21 cellular contexts compared by ENCODE assay signal in the genomic region with DNA sequence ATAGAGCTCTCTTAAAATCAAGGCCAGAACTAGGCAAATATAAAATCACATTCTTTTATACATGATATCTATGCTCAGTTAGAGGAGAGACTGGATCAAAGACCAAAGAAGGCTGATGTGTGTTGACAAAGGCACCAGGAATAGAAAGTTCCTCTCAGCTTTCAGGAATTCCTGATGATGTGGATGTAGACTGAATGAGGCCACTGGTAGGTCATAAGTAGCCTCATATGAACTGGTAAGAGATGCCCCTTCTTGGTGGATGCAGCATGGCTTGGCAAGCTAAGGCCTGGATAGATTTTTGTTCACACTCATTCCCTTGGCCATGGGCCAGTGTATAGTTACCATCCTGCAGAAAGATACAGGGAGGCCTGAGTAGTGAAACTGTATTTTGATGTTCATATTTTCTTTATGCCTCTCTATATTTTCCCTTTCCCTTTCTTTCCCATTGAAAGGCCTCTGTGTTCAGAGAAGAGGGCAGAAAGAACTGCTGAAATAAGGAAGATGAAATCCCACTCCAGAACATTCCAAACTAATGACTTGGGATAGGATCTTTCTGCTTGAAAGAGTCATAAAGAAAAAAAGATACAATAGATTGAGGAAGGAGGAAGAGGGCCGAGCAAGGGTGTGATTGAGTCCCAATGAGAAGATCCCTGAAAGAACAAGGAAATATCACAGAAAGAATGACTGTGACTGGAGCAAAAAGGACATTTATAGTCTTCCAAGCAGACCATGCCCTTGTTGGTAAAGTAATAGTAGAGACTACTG.
A peak's percentile ranks its signal among the peaks of the same experiment; 100 is the strongest.
DNase-seq lines count a peak whose midpoint lies in the region; ATAC-seq and TF ChIP-seq lines count a peak whose summit lies in the region.
"Had no signal": no experiment of that assay in that cellular context is flagged by ENCODE, and none has a peak within 500 bp of the region (broad histone marks: within the 10 kb centered on the region; RNA-seq: fewer than 3 reads in every experiment).

No MANE protein-coding gene starts in this region.

- H3K27me3 Mint-ChIP-seq in stimulated activated memory B cell treated with anti-CD40 and anti-IgM and Interleukin-4, amounts not matched to agents 10 μg/mL and 1 μg/mL and 100 μg/mL, for 72 hours, result no peaks in the 10 kb centered on the region
- H3K27me3 Mint-ChIP-seq: naive thymus-derived CD8-positive, alpha-beta T cell had no signal

- ATAC-seq in stimulated activated memory B cell treated with anti-CD40 and anti-IgM and Interleukin-4, amounts not matched to agents 10 μg/mL and 1 μg/mL and 100 μg/mL, for 72 hours, result peak; percentile 24
- ATAC-seq: activated CD4-positive, CD25-positive, alpha-beta regulatory T cell treated with anti-CD3 and anti-CD28 coated beads, Interleukin-2, amount 50 U/mL, for 24 hours; naive thymus-derived CD8-positive, alpha-beta T cell; right cardiac atrium had no signal

- H3K4me1 ChIP-seq in colonic mucosa, result no peaks in the 10 kb centered on the region
- H3K4me1 ChIP-seq: BE2C, stomach, transverse colon had no signal

- H3K27ac Mint-ChIP-seq in stimulated activated memory B cell treated with anti-CD40 and anti-IgM and Interleukin-4, amounts not matched to agents 10 μg/mL and 1 μg/mL and 100 μg/mL, for 72 hours, result no peak overlapping the region
- H3K27ac Mint-ChIP-seq: naive thymus-derived CD8-positive, alpha-beta T cell had no signal

- no peaks in the 10 kb centered on the region for H3K36me3 ChIP-seq in colonic mucosa
- H3K36me3 ChIP-seq: BE2C, cardiac muscle cell, stomach, transverse colon had no signal

- peak; percentile 39 for DNase-seq in M059J (ENCODE audit: low read depth)
- DNase-seq in colonic mucosa, result no peak
- DNase-seq in iris pigment epithelial cell (ENCODE audit: low read depth), result peak; percentile 44
- DNase-seq in D341Med (ENCODE audit: low spot score), result no peak
- DNase-seq in central memory CD4-positive, alpha-beta T cell, result no peak
- DNase-seq in T-helper 9 cell, result no peak
- DNase-seq: activated gamma-delta T cell treated with Interleukin-2 at 50 U/mL for 16 hours; activated T-cell treated with anti-CD3 and anti-CD28 coated beads, Interleukin-2, amount 50 U/mL, for 1 hour; BE2C; KG1; mesendoderm; MV-4-11; naive thymus-derived CD8-positive, alpha-beta T cell; NCI-H748 treated with DMSO at 0.1 percent for 48 hours; right cardiac atrium; stomach; T1000; transverse colon had no signal

- no peaks in the 10 kb centered on the region for H3K36me3 Mint-ChIP-seq in stimulated activated memory B cell treated with anti-CD40 and anti-IgM and Interleukin-4, amounts not matched to agents 10 μg/mL and 1 μg/mL and 100 μg/mL, for 72 hours
- H3K36me3 Mint-ChIP-seq: naive thymus-derived CD8-positive, alpha-beta T cell had no signal

- no peaks in the 10 kb centered on the region for H3K4me1 Mint-ChIP-seq in stimulated activated memory B cell treated with anti-CD40 and anti-IgM and Interleukin-4, amounts not matched to agents 10 μg/mL and 1 μg/mL and 100 μg/mL, for 72 hours
- H3K4me1 Mint-ChIP-seq: naive thymus-derived CD8-positive, alpha-beta T cell had no signal

- no peak for TF ChIP-seq CTCF in colonic mucosa (IDR thresholded peaks at IDR 0.05)

- H3K27me3 ChIP-seq in colonic mucosa, result no peaks in the 10 kb centered on the region
- H3K27me3 ChIP-seq: BE2C, cardiac muscle cell, stomach, transverse colon had no signal

- H3K4me3 ChIP-seq in colonic mucosa, result no peak overlapping the region
- H3K4me3 ChIP-seq: cardiac muscle cell, stomach, transverse colon had no signal

- no peak overlapping the region for H3K4me3 Mint-ChIP-seq in stimulated activated memory B cell treated with anti-CD40 and anti-IgM and Interleukin-4, amounts not matched to agents 10 μg/mL and 1 μg/mL and 100 μg/mL, for 72 hours
- H3K4me3 Mint-ChIP-seq: naive thymus-derived CD8-positive, alpha-beta T cell had no signal

- intact Hi-C loops in colonic mucosa (cut with DNase I), result no loop called here

- peaks cover 6% of the 10 kb centered on the region for H3K9me3 Mint-ChIP-seq in stimulated activated memory B cell treated with anti-CD40 and anti-IgM and Interleukin-4, amounts not matched to agents 10 μg/mL and 1 μg/mL and 100 μg/mL, for 72 hours

- H3K9ac ChIP-seq in colonic mucosa (ENCODE audit: low read depth in 2 of 2, low read length in 2 of 2), result no peak overlapping the region

- no peaks in the 10 kb centered on the region for H3K9me3 ChIP-seq in colonic mucosa
- H3K9me3 ChIP-seq: BE2C, stomach, transverse colon had no signal

- peak overlapping the region; percentile 38 for H3K27ac ChIP-seq in colonic mucosa
- H3K27ac ChIP-seq: cardiac muscle cell, stomach had no signal

Comparison
In these comparisons a context has a peak if more than half of its experiments do, and no peak if none do; other contexts are left out.
1. DNase-seq: peak in M059J (single experiment) and iris pigment epithelial cell (single experiment); none in colonic mucosa (single experiment), D341Med (single experiment), central memory CD4-positive, alpha-beta T cell (single experiment) and T-helper 9 cell (single experiment).